In the genomic region with DNA sequence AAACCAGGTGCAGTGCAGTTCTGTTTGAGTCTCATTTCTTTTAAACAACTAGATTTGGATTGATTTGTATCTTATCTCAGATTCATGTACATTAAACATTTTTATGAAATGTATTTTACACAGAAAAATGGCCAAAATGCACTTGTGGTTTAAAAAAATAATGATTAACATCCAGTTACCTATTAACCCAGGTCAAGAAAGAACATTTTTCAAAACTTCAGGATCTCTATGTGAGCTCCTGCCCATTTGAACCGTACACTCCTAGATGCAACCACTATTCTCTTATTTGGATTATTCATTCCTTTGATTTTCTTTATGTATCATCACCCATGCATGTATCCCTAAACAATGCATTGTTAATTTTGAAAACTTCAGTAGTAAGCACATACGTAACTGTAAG, we compare ENCODE assay signal across 25 cellular contexts.
"Had no signal": no experiment of that assay in that cellular context is flagged by ENCODE, and none has a peak within 500 bp of the region (broad histone marks: within the 10 kb centered on the region; RNA-seq: fewer than 3 reads in every experiment).

No MANE protein-coding gene starts in this region.

- H3K27ac ChIP-seq: brain microvascular endothelial cell, heart right ventricle, sigmoid colon, stomach, suprapubic skin, tibial nerve, WERI-Rb-1 had no signal

- H3K36me3 ChIP-seq: brain microvascular endothelial cell had no signal

- H3K27me3 Mint-ChIP-seq: dendritic cell treated with granulocyte-macrophage colony-stimulating factor and Interleukin-4, amounts not matched to agents 40 ng/mL and 50 ng/mL, for 4 days; memory B cell; stimulated activated memory B cell treated with anti-CD40 and anti-IgM and Interleukin-4, amounts not matched to agents 10 μg/mL and 1 μg/mL and 100 μg/mL, for 72 hours; T-cell had no signal

- H3K27ac Mint-ChIP-seq: dendritic cell treated with granulocyte-macrophage colony-stimulating factor and Interleukin-4, amounts not matched to agents 40 ng/mL and 50 ng/mL, for 4 days; stimulated activated memory B cell treated with anti-CD40 and anti-IgM and Interleukin-4, amounts not matched to agents 10 μg/mL and 1 μg/mL and 100 μg/mL, for 72 hours had no signal

- H3K4me1 ChIP-seq: sigmoid colon, suprapubic skin had no signal

- H3K27me3 ChIP-seq: brain microvascular endothelial cell, heart right ventricle, sigmoid colon, stomach, suprapubic skin, tibial nerve had no signal

- DNase-seq: activated CD4-positive, CD25-positive, alpha-beta regulatory T cell treated with anti-CD3 and anti-CD28 coated beads, Interleukin-2, amount 50 U/mL, for 72 hours; activated effector memory CD4-positive, alpha-beta T cell treated with anti-CD3 and anti-CD28 coated beads, Interleukin-2, amount 50 U/mL, for 16 hours; activated naive CD4-positive, alpha-beta T cell treated with anti-CD3 and anti-CD28 coated beads, Interleukin-2, amount 50 U/mL, for 16 hours; aorta; brain microvascular endothelial cell; caudate nucleus; effector CD4-positive, alpha-beta T cell; heart right ventricle; left ventricle myocardium superior; occipital lobe; sigmoid colon; stimulated activated CD4-positive, alpha-beta T cell treated with anti-CD3 and anti-CD28 coated beads, Interleukin-15, amount 100 ng/mL, for 24 hours; stomach; T-cell; WERI-Rb-1 had no signal

- H3K4me1 Mint-ChIP-seq: neural crest cell had no signal

- FAIRE-seq: endometrium, TTC549 had no signal

- H3K4me3 ChIP-seq: heart right ventricle, sigmoid colon, smooth muscle cell, stomach, suprapubic skin, tibial nerve had no signal

- H3K9me3 ChIP-seq: heart right ventricle, sigmoid colon, stomach, suprapubic skin, tibial nerve had no signal

- H3K9me3 Mint-ChIP-seq: dendritic cell treated with granulocyte-macrophage colony-stimulating factor and Interleukin-4, amounts not matched to agents 40 ng/mL and 50 ng/mL, for 4 days; memory B cell; neural crest cell; stimulated activated memory B cell treated with anti-CD40 and anti-IgM and Interleukin-4, amounts not matched to agents 10 μg/mL and 1 μg/mL and 100 μg/mL, for 72 hours; T-cell; T-helper 2 cell treated with Interferon-gamma antibody and Interleukin-4, amounts not matched to agents 5 μg/mL and 100 μg/mL, for 36 hours had no signal

- ATAC-seq: heart right ventricle; left ventricle myocardium superior; stimulated activated memory B cell treated with anti-CD40 and anti-IgM and Interleukin-4, amounts not matched to agents 10 μg/mL and 1 μg/mL and 100 μg/mL, for 72 hours; T-cell had no signal

- H3K4me3 Mint-ChIP-seq: dendritic cell treated with granulocyte-macrophage colony-stimulating factor and Interleukin-4, amounts not matched to agents 40 ng/mL and 50 ng/mL, for 4 days; memory B cell; neural crest cell; stimulated activated memory B cell treated with anti-CD40 and anti-IgM and Interleukin-4, amounts not matched to agents 10 μg/mL and 1 μg/mL and 100 μg/mL, for 72 hours; T-cell; T-helper 2 cell treated with Interferon-gamma antibody and Interleukin-4, amounts not matched to agents 5 μg/mL and 100 μg/mL, for 36 hours had no signal
